1 cellular context compared by ENCODE assay signal in genomic region chr17:28053044-28053670, GRCh38.
TF ChIP-seq lines count a peak whose summit lies in the region.

No MANE protein-coding gene starts in this region.

TF ChIP-seq in HepG2, 621 proteins besides CTCF, POLR2A, EP300 and RAD21:
- no peak for TF ChIP-seq ZNF646 (CRISPR knock-in tag; IDR thresholded peaks at IDR 0.05)
- TF ChIP-seq ONECUT2 (CRISPR knock-in tag; IDR thresholded peaks at IDR 0.05), result peak; percentile 78
- TF ChIP-seq TCF7 (IDR thresholded peaks at IDR 0.05; ENCODE audit: low read depth), result peak; percentile 42; the same call in 1 of the 2 replicates
- TF ChIP-seq KLF13 (CRISPR knock-in tag; IDR thresholded peaks at IDR 0.05), result no peak
- TF ChIP-seq MIXL1 (CRISPR knock-in tag; IDR thresholded peaks at IDR 0.05), result no peak
- TF ChIP-seq ATF5 (CRISPR knock-in tag; IDR thresholded peaks at IDR 0.05; ENCODE audit: low read depth), result no peak
- TF ChIP-seq TCF7L2 (IDR thresholded peaks at IDR 0.05; ENCODE audit: low read depth, low read length), result peak; percentile 30; the same call in 1 of the 2 replicates
- no peak for TF ChIP-seq SOX6 (IDR thresholded peaks at IDR 0.05)
- TF ChIP-seq SOX6 (CRISPR knock-in tag; IDR thresholded peaks at IDR 0.05), result 0 out of 2 replicates have a peak, but pooled peaks have one; percentile 23
